8 cellular contexts compared by ENCODE assay signal in genomic region chr2:236167297-236168109, GRCh38. TPM values are rescaled to one million over a fixed set of nuclear protein-coding genes. Genes with fewer than 3 reads are reported as not detected.
A peak's percentile ranks its signal among the peaks of the same experiment; 100 is the strongest.
DNase-seq lines count a peak whose midpoint lies in the region; ATAC-seq and TF ChIP-seq lines count a peak whose summit lies in the region.

No MANE protein-coding gene starts in this region.

- H3K9me3 ChIP-seq in BE2C (peaks cover 4% of the 10 kb centered on the region; the same call in 1 of the 2 replicates), mucosa of descending colon (no peaks in the 10 kb centered on the region)

- H3K4me3 ChIP-seq in BE2C (ENCODE audit: low read depth, low read length) (peak overlapping the region; percentile 15; the same call in 1 of the 2 replicates), mucosa of descending colon (no peak overlapping the region)

- H3K4me1 ChIP-seq in BE2C (no peaks in the 10 kb centered on the region; the same call in 1 of the 2 replicates), mucosa of descending colon (ENCODE audit: low read depth) (peaks cover 49% of the 10 kb centered on the region)

- intact Hi-C loops in mucosa of descending colon (cut with DNase I, micrococcal nuclease) = no loop called here

- DNase-seq in BE2C (peak; percentile 49), LHCN-M2 (ENCODE audit: low read depth) (peak; percentile 28), ecto neural progenitor cell (ENCODE audit: low spot score) (peak; percentile 78), mucosa of descending colon (no peak), SK-N-DZ (ENCODE audit: low spot score) (no peak)
- DNase-seq in stimulated activated CD8-positive, alpha-beta memory T cell treated with anti-CD3 and anti-CD28 coated beads, Interleukin-4, amount 100 ng/mL, for 48 hours = no peak

- TF ChIP-seq CTCF in BE2C (IDR thresholded peaks at IDR 0.05; ENCODE audit: low read depth, low read length) = peak; percentile 19; the same call in 1 of the 2 replicates
- TF ChIP-seq CTCF in mucosa of descending colon (IDR thresholded peaks at IDR 0.05) = no peak

- peak; percentile 50 for ATAC-seq in mucosa of descending colon
- ATAC-seq in GM18502 (IDR thresholded peaks at IDR 0.05; ENCODE audit: poor library complexity, unreplicated experiment) = no peak
- no peak for ATAC-seq in HG02938 (IDR thresholded peaks at IDR 0.05; ENCODE audit: unreplicated experiment)

- H3K36me3 ChIP-seq in BE2C = no peaks in the 10 kb centered on the region
- no peaks in the 10 kb centered on the region for H3K36me3 ChIP-seq in mucosa of descending colon (ENCODE audit: low read depth)

- H3K27me3 ChIP-seq in BE2C = peaks cover 100% of the 10 kb centered on the region

RNA-seq across cellular contexts. Expression of gene GBX2, which starts 0.7 kb away (rescaled TPM):
- not detected for polyA plus RNA-seq in BE2C (2012; ENCODE audit: insufficient read depth, insufficient read length, low read depth)
- total RNA-seq in LHCN-M2 (2014; rRNA removed) = 0.40 TPM in 1 of 2 replicates, not detected in the other
- polyA plus RNA-seq in LHCN-M2 (2012) = 1.2 TPM
- not detected for total RNA-seq in mucosa of descending colon
- polyA plus RNA-seq in SK-N-DZ (2014; cell fraction: cytosol; rRNA removed) = 0.87 and 1.5 TPM in 2 replicates
- 0.21 and 0.37 TPM in 2 replicates for polyA plus RNA-seq in SK-N-DZ (2014; cell fraction: nucleus; rRNA removed)

Comparison
In these comparisons a context has a peak if more than half of its experiments do, and no peak if none do; other contexts are left out.
1. DNase-seq: peak in BE2C (single experiment), LHCN-M2 (single experiment) and ecto neural progenitor cell (single experiment); none in mucosa of descending colon (0 of 3), stimulated activated CD8-positive, alpha-beta memory T cell treated with anti-CD3 and anti-CD28 coated beads, Interleukin-4, amount 100 ng/mL, for 48 hours (single experiment) and SK-N-DZ (single experiment).